Comparison of ENCODE assay signal across 1 cellular context in the genomic region with DNA sequence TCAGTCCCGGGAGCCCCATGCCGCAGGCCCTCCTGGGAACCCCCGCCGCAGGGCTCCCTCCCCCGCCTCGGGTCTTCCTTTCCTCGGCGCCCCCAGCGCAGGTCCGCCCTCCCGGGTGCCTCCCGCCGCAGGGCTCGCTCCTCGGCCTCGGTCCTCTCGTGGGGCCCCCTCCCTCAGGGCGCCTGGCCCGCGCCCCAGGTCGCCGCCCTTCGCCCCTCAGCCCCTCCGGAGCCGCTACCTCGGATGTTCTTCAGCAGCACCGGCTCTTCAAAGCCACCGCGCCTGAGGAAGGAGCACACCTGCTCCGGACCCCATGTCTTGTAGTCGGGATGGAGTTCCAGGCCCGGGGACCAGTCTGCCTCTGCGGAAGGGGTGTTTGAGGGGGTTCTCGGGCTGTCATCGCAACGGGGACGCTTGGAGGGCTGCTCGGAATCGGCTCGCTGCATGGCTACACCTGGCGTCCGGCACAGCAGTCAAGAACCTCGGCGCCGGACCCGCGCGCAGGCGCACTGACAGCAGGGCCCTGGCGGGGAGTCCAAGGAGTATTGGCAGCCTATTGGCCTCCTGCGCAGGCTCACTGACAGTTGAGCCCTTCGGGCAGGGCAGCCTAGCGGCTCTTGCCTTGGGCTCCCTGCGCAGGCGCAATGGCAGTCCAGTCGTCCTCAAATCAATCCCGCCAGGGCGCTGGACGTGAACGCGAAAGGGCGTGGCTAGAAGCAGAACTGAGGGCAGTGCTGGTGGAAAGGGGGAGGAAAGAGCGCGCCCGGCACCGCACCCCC.
A peak's percentile ranks its signal among the peaks of the same experiment; 100 is the strongest.
TF ChIP-seq lines count a peak whose summit lies in the region.

A gene (minus strand): TSS at position 511 of the 779 bp plus-strand sequence. CDS start 65 bp downstream, at position 446.

TF ChIP-seq in WTC11, 78 proteins besides CTCF, POLR2A, EP300 and RAD21 (continued from another document and continues in another):
- TF ChIP-seq, protein P1, sequence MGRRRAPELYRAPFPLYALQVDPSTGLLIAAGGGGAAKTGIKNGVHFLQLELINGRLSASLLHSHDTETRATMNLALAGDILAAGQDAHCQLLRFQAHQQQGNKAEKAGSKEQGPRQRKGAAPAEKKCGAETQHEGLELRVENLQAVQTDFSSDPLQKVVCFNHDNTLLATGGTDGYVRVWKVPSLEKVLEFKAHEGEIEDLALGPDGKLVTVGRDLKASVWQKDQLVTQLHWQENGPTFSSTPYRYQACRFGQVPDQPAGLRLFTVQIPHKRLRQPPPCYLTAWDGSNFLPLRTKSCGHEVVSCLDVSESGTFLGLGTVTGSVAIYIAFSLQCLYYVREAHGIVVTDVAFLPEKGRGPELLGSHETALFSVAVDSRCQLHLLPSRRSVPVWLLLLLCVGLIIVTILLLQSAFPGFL (CRISPR knock-in tag; IDR thresholded peaks at IDR 0.05; ENCODE audit: borderline replicate concordance) = no peak
- no peak for TF ChIP-seq JUN (CRISPR knock-in tag; IDR thresholded peaks at IDR 0.05)
- TF ChIP-seq, protein P2, sequence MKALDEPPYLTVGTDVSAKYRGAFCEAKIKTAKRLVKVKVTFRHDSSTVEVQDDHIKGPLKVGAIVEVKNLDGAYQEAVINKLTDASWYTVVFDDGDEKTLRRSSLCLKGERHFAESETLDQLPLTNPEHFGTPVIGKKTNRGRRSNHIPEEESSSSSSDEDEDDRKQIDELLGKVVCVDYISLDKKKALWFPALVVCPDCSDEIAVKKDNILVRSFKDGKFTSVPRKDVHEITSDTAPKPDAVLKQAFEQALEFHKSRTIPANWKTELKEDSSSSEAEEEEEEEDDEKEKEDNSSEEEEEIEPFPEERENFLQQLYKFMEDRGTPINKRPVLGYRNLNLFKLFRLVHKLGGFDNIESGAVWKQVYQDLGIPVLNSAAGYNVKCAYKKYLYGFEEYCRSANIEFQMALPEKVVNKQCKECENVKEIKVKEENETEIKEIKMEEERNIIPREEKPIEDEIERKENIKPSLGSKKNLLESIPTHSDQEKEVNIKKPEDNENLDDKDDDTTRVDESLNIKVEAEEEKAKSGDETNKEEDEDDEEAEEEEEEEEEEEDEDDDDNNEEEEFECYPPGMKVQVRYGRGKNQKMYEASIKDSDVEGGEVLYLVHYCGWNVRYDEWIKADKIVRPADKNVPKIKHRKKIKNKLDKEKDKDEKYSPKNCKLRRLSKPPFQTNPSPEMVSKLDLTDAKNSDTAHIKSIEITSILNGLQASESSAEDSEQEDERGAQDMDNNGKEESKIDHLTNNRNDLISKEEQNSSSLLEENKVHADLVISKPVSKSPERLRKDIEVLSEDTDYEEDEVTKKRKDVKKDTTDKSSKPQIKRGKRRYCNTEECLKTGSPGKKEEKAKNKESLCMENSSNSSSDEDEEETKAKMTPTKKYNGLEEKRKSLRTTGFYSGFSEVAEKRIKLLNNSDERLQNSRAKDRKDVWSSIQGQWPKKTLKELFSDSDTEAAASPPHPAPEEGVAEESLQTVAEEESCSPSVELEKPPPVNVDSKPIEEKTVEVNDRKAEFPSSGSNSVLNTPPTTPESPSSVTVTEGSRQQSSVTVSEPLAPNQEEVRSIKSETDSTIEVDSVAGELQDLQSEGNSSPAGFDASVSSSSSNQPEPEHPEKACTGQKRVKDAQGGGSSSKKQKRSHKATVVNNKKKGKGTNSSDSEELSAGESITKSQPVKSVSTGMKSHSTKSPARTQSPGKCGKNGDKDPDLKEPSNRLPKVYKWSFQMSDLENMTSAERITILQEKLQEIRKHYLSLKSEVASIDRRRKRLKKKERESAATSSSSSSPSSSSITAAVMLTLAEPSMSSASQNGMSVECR (CRISPR knock-in tag; IDR thresholded peaks at IDR 0.05; ENCODE audit: borderline replicate concordance) = no peak; the same call in 1 of the 2 replicates
- TF ChIP-seq, protein P3, sequence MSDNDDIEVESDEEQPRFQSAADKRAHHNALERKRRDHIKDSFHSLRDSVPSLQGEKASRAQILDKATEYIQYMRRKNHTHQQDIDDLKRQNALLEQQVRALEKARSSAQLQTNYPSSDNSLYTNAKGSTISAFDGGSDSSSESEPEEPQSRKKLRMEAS (CRISPR knock-in tag; IDR thresholded peaks at IDR 0.05) = peak; percentile 64; the same call in 1 of the 2 replicates
- TF ChIP-seq, protein P4, sequence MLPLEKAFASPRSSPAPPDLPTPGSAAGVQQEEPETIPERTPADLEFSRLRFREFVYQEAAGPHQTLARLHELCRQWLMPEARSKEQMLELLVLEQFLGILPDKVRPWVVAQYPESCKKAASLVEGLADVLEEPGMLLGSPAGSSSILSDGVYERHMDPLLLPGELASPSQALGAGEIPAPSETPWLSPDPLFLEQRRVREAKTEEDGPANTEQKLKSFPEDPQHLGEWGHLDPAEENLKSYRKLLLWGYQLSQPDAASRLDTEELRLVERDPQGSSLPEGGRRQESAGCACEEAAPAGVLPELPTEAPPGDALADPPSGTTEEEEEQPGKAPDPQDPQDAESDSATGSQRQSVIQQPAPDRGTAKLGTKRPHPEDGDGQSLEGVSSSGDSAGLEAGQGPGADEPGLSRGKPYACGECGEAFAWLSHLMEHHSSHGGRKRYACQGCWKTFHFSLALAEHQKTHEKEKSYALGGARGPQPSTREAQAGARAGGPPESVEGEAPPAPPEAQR (CRISPR knock-in tag; IDR thresholded peaks at IDR 0.05) = no peak
- TF ChIP-seq ZBTB21 (CRISPR knock-in tag; IDR thresholded peaks at IDR 0.05; ENCODE audit: borderline replicate concordance) = no peak
- TF ChIP-seq, protein P5, sequence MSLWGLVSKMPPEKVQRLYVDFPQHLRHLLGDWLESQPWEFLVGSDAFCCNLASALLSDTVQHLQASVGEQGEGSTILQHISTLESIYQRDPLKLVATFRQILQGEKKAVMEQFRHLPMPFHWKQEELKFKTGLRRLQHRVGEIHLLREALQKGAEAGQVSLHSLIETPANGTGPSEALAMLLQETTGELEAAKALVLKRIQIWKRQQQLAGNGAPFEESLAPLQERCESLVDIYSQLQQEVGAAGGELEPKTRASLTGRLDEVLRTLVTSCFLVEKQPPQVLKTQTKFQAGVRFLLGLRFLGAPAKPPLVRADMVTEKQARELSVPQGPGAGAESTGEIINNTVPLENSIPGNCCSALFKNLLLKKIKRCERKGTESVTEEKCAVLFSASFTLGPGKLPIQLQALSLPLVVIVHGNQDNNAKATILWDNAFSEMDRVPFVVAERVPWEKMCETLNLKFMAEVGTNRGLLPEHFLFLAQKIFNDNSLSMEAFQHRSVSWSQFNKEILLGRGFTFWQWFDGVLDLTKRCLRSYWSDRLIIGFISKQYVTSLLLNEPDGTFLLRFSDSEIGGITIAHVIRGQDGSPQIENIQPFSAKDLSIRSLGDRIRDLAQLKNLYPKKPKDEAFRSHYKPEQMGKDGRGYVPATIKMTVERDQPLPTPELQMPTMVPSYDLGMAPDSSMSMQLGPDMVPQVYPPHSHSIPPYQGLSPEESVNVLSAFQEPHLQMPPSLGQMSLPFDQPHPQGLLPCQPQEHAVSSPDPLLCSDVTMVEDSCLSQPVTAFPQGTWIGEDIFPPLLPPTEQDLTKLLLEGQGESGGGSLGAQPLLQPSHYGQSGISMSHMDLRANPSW (CRISPR knock-in tag; conservative IDR thresholded peaks at IDR 0.05; ENCODE audit: low read depth) = no peak
- TF ChIP-seq NR2C2 (CRISPR knock-in tag; IDR thresholded peaks at IDR 0.05) = no peak
- no peak for TF ChIP-seq GRHL2 (CRISPR knock-in tag; IDR thresholded peaks at IDR 0.05; ENCODE audit: insufficient replicate concordance, severe bottlenecking)
- TF ChIP-seq ZNF416 (CRISPR knock-in tag; IDR thresholded peaks at IDR 0.05) = no peak
- TF ChIP-seq OVOL2 (CRISPR knock-in tag; IDR thresholded peaks at IDR 0.05; ENCODE audit: borderline replicate concordance) = no peak
- 0 out of 2 replicates have a peak, but pooled peaks have one; percentile 40 for TF ChIP-seq FOXP1 (CRISPR knock-in tag; IDR thresholded peaks at IDR 0.05; ENCODE audit: borderline replicate concordance)
- TF ChIP-seq, protein P6, sequence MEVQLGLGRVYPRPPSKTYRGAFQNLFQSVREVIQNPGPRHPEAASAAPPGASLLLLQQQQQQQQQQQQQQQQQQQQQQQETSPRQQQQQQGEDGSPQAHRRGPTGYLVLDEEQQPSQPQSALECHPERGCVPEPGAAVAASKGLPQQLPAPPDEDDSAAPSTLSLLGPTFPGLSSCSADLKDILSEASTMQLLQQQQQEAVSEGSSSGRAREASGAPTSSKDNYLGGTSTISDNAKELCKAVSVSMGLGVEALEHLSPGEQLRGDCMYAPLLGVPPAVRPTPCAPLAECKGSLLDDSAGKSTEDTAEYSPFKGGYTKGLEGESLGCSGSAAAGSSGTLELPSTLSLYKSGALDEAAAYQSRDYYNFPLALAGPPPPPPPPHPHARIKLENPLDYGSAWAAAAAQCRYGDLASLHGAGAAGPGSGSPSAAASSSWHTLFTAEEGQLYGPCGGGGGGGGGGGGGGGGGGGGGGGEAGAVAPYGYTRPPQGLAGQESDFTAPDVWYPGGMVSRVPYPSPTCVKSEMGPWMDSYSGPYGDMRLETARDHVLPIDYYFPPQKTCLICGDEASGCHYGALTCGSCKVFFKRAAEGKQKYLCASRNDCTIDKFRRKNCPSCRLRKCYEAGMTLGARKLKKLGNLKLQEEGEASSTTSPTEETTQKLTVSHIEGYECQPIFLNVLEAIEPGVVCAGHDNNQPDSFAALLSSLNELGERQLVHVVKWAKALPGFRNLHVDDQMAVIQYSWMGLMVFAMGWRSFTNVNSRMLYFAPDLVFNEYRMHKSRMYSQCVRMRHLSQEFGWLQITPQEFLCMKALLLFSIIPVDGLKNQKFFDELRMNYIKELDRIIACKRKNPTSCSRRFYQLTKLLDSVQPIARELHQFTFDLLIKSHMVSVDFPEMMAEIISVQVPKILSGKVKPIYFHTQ (CRISPR knock-in tag; IDR thresholded peaks at IDR 0.05) = no peak
- TF ChIP-seq, protein P7, sequence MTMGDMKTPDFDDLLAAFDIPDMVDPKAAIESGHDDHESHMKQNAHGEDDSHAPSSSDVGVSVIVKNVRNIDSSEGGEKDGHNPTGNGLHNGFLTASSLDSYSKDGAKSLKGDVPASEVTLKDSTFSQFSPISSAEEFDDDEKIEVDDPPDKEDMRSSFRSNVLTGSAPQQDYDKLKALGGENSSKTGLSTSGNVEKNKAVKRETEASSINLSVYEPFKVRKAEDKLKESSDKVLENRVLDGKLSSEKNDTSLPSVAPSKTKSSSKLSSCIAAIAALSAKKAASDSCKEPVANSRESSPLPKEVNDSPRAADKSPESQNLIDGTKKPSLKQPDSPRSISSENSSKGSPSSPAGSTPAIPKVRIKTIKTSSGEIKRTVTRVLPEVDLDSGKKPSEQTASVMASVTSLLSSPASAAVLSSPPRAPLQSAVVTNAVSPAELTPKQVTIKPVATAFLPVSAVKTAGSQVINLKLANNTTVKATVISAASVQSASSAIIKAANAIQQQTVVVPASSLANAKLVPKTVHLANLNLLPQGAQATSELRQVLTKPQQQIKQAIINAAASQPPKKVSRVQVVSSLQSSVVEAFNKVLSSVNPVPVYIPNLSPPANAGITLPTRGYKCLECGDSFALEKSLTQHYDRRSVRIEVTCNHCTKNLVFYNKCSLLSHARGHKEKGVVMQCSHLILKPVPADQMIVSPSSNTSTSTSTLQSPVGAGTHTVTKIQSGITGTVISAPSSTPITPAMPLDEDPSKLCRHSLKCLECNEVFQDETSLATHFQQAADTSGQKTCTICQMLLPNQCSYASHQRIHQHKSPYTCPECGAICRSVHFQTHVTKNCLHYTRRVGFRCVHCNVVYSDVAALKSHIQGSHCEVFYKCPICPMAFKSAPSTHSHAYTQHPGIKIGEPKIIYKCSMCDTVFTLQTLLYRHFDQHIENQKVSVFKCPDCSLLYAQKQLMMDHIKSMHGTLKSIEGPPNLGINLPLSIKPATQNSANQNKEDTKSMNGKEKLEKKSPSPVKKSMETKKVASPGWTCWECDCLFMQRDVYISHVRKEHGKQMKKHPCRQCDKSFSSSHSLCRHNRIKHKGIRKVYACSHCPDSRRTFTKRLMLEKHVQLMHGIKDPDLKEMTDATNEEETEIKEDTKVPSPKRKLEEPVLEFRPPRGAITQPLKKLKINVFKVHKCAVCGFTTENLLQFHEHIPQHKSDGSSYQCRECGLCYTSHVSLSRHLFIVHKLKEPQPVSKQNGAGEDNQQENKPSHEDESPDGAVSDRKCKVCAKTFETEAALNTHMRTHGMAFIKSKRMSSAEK (CRISPR knock-in tag; IDR thresholded peaks at IDR 0.05; ENCODE audit: borderline replicate concordance) = no peak
- TF ChIP-seq ZNF423 (CRISPR knock-in tag; IDR thresholded peaks at IDR 0.05) = 0 out of 2 replicates have a peak, but pooled peaks have one; percentile 13
- TF ChIP-seq, protein P8, sequence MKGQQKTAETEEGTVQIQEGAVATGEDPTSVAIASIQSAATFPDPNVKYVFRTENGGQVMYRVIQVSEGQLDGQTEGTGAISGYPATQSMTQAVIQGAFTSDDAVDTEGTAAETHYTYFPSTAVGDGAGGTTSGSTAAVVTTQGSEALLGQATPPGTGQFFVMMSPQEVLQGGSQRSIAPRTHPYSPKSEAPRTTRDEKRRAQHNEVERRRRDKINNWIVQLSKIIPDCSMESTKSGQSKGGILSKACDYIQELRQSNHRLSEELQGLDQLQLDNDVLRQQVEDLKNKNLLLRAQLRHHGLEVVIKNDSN (CRISPR knock-in tag; IDR thresholded peaks at IDR 0.05) = no peak
- no peak for TF ChIP-seq NR1H2 (CRISPR knock-in tag; IDR thresholded peaks at IDR 0.05)
- TF ChIP-seq, protein P9, sequence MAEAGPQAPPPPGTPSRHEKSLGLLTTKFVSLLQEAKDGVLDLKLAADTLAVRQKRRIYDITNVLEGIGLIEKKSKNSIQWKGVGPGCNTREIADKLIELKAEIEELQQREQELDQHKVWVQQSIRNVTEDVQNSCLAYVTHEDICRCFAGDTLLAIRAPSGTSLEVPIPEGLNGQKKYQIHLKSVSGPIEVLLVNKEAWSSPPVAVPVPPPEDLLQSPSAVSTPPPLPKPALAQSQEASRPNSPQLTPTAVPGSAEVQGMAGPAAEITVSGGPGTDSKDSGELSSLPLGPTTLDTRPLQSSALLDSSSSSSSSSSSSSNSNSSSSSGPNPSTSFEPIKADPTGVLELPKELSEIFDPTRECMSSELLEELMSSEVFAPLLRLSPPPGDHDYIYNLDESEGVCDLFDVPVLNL (CRISPR knock-in tag; IDR thresholded peaks at IDR 0.05; ENCODE audit: borderline replicate concordance, low read depth) = no peak
- no peak for TF ChIP-seq ZNF121 (CRISPR knock-in tag; IDR thresholded peaks at IDR 0.05)
- no peak for TF ChIP-seq TEAD4 (CRISPR knock-in tag; IDR thresholded peaks at IDR 0.05)
- TF ChIP-seq, protein P10, sequence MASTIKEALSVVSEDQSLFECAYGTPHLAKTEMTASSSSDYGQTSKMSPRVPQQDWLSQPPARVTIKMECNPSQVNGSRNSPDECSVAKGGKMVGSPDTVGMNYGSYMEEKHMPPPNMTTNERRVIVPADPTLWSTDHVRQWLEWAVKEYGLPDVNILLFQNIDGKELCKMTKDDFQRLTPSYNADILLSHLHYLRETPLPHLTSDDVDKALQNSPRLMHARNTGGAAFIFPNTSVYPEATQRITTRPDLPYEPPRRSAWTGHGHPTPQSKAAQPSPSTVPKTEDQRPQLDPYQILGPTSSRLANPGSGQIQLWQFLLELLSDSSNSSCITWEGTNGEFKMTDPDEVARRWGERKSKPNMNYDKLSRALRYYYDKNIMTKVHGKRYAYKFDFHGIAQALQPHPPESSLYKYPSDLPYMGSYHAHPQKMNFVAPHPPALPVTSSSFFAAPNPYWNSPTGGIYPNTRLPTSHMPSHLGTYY (CRISPR knock-in tag; IDR thresholded peaks at IDR 0.05) = no peak
- no peak for TF ChIP-seq NFYB (CRISPR knock-in tag; conservative IDR thresholded peaks at IDR 0.05; ENCODE audit: low read depth)
- TF ChIP-seq, protein P11, sequence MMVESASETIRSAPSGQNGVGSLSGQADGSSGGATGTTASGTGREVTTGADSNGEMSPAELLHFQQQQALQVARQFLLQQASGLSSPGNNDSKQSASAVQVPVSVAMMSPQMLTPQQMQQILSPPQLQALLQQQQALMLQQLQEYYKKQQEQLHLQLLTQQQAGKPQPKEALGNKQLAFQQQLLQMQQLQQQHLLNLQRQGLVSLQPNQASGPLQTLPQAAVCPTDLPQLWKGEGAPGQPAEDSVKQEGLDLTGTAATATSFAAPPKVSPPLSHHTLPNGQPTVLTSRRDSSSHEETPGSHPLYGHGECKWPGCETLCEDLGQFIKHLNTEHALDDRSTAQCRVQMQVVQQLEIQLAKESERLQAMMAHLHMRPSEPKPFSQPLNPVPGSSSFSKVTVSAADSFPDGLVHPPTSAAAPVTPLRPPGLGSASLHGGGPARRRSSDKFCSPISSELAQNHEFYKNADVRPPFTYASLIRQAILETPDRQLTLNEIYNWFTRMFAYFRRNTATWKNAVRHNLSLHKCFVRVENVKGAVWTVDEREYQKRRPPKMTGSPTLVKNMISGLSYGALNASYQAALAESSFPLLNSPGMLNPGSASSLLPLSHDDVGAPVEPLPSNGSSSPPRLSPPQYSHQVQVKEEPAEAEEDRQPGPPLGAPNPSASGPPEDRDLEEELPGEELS (CRISPR knock-in tag; IDR thresholded peaks at IDR 0.05) = peak; percentile 58; the same call in 1 of the 2 replicates
